Comparison of ENCODE assay signal across 8 cellular contexts in the genomic region with DNA sequence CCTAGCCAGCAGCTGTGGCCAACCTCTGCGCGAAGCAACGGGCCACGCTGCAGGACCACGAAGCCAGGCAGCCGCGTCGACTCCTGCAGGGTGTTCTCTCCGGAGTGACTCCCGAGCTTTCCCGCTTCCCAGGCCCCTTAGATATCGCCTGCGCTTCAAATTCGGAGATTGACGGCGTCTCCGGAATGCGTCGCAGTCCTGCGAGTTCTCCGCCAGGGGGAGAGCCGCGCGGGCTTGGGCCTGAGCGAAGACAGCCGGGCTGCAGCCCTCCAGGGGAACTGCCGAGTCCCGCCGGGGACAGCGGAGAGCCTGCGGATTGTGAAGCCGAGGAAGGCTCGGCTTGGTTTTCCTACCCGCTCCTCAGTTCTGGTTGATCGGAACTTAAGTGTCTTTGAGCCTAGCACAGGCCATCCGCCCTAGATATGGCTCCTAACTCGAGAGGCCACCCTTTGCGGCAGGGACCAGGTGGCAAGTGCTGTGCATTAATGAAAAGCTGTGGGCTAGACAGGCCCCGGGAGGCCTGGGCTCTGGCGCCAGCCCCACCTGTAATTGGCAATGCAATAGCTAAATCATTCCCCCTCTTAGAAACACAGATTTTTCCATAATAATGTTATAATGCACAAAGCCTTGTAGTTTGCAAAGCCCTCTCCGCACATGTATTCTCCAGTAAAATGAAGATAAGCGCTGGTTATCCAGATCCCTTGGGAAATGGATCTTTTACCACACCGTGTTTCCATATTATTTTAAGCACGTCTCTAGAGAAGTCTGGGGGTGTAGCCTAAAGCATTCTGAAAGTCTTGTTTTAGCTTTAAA. TPM values are rescaled to one million over a fixed set of nuclear protein-coding genes. Genes with fewer than 3 reads are reported as not detected.
DNase-seq lines count a peak whose midpoint lies in the region; ATAC-seq and TF ChIP-seq lines count a peak whose summit lies in the region.

No MANE protein-coding gene starts in this region.

- TF ChIP-seq CTCF in dorsolateral prefrontal cortex (IDR thresholded peaks at IDR 0.05 in 54 of 56, conservative IDR thresholded peaks at IDR 0.05 in 2 of 56; ENCODE audit: low read depth in 1 of 56, partially characterized antibody in 56 of 56) (peak; percentile 66 to 92 (median 83)), liver (IDR thresholded peaks at IDR 0.05; ENCODE audit: low read depth, low read length, missing input control) (peak; percentile 82)

- peak; percentile 95 for ATAC-seq in HG03432 (IDR thresholded peaks at IDR 0.05; ENCODE audit: unreplicated experiment)

- peaks cover 0 to 27% (median 6%) of the 10 kb centered on the region in 4 donors for H3K4me1 ChIP-seq in liver (ENCODE audit: control insufficient read depth in 4 of 4, insufficient read depth in 4 of 4, low read length in 3 of 4)

- intact Hi-C loops in dorsolateral prefrontal cortex (cut with DNase I), result loop anchor here (1.0 to 10.0 kb wide), 13 partner anchors 36 to 584 kb away; a partner anchor contains a TSS

- peak; percentile 74 to 77 for DNase-seq in AML-193 (lab: John Stamatoyannopoulos, UW)
- DNase-seq in GM19238 (ENCODE audit: insufficient read length, low spot score), result peak; percentile 60
- DNase-seq in NCI-H460 (ENCODE audit: extremely low read depth, low read depth), result peak; percentile 74
- DNase-seq in activated CD4-positive, alpha-beta T cell treated with anti-CD3 and anti-CD28 coated beads, Interleukin-2, amount 50 U/mL, for 24 hours (ENCODE audit: low read depth in 1 of 2, low spot score in 1 of 2), result peak; percentile 55 to 60
- DNase-seq in dorsolateral prefrontal cortex, result peak; percentile 69 to 88 (median 82)
- peak; percentile 61 to 73 for DNase-seq in stimulated activated CD4-positive, alpha-beta T cell treated with anti-CD3 and anti-CD28 coated beads, Interleukin-2, amount 100 ng/mL, for 48 hours

- H3K9me3 ChIP-seq in liver (ENCODE audit: control insufficient read depth in 4 of 4, low read length in 3 of 4), result no peaks in the 10 kb centered on the region

- H3K9ac ChIP-seq in liver (ENCODE audit: low read depth in 1 of 2, low read length in 2 of 2), result peak overlapping the region; percentile 80 to 82

- H3K4me3 ChIP-seq in dorsolateral prefrontal cortex (peak overlapping the region; percentile 66 to 96 (median 88)), liver (ENCODE audit: low read depth in 1 of 3, low read length in 3 of 3) (peak overlapping the region; percentile 78 to 94 (median 85))

- H3K36me3 ChIP-seq in liver (ENCODE audit: control insufficient read depth in 4 of 4, insufficient read depth in 3 of 4, low read depth in 1 of 4, low read length in 3 of 4), result no peaks in the 10 kb centered on the region

- no peaks in the 10 kb centered on the region for H3K27me3 ChIP-seq in dorsolateral prefrontal cortex
- H3K27me3 ChIP-seq in liver (ENCODE audit: control insufficient read depth in 4 of 4, insufficient read depth in 4 of 4, low read length in 3 of 4), result no peaks in the 10 kb centered on the region

- WGBS in liver, result 8% methylated on average over 44 of the region's 44 CpGs

- peak; percentile 82 to 92 for TF ChIP-seq RAD21 in liver (IDR thresholded peaks at IDR 0.05)

- H3K27ac ChIP-seq in dorsolateral prefrontal cortex (peak overlapping the region; percentile 80 to 98 (median 96)), liver (ENCODE audit: low read depth in 1 of 2, low read length in 2 of 2) (peak overlapping the region; percentile 91 to 95)

TF ChIP-seq in liver, 16 proteins besides CTCF, POLR2A, EP300 and RAD21:
- TF ChIP-seq NR2F2 (IDR thresholded peaks at IDR 0.05), result no peak
- TF ChIP-seq RXRA (IDR thresholded peaks at IDR 0.05), result peak; percentile 19 to 56
- TF ChIP-seq JUND (IDR thresholded peaks at IDR 0.05), result peak in 1 of 2 donors; percentile 15
- no peak for TF ChIP-seq TAF1 (conservative IDR thresholded peaks at IDR 0.05)
- TF ChIP-seq, protein P1, sequence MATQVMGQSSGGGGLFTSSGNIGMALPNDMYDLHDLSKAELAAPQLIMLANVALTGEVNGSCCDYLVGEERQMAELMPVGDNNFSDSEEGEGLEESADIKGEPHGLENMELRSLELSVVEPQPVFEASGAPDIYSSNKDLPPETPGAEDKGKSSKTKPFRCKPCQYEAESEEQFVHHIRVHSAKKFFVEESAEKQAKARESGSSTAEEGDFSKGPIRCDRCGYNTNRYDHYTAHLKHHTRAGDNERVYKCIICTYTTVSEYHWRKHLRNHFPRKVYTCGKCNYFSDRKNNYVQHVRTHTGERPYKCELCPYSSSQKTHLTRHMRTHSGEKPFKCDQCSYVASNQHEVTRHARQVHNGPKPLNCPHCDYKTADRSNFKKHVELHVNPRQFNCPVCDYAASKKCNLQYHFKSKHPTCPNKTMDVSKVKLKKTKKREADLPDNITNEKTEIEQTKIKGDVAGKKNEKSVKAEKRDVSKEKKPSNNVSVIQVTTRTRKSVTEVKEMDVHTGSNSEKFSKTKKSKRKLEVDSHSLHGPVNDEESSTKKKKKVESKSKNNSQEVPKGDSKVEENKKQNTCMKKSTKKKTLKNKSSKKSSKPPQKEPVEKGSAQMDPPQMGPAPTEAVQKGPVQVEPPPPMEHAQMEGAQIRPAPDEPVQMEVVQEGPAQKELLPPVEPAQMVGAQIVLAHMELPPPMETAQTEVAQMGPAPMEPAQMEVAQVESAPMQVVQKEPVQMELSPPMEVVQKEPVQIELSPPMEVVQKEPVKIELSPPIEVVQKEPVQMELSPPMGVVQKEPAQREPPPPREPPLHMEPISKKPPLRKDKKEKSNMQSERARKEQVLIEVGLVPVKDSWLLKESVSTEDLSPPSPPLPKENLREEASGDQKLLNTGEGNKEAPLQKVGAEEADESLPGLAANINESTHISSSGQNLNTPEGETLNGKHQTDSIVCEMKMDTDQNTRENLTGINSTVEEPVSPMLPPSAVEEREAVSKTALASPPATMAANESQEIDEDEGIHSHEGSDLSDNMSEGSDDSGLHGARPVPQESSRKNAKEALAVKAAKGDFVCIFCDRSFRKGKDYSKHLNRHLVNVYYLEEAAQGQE (IDR thresholded peaks at IDR 0.05), result peak; percentile 58
- TF ChIP-seq GABPA (IDR thresholded peaks at IDR 0.05 in 1 of 2, conservative IDR thresholded peaks at IDR 0.05 in 1 of 2), result no peak
- no peak for TF ChIP-seq EGR1 (IDR thresholded peaks at IDR 0.05; ENCODE audit: low read depth in 2 of 2)
- peak; percentile 17 to 36 for TF ChIP-seq HNF4A (conservative IDR thresholded peaks at IDR 0.05)
- TF ChIP-seq, protein P2, sequence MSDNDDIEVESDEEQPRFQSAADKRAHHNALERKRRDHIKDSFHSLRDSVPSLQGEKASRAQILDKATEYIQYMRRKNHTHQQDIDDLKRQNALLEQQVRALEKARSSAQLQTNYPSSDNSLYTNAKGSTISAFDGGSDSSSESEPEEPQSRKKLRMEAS (IDR thresholded peaks at IDR 0.05), result no peak
- no peak for TF ChIP-seq HNF4G (IDR thresholded peaks at IDR 0.05)
- TF ChIP-seq YY1 (IDR thresholded peaks at IDR 0.05), result peak; percentile 55
- TF ChIP-seq FOXA2 (IDR thresholded peaks at IDR 0.05), result no peak
- TF ChIP-seq, protein P3, sequence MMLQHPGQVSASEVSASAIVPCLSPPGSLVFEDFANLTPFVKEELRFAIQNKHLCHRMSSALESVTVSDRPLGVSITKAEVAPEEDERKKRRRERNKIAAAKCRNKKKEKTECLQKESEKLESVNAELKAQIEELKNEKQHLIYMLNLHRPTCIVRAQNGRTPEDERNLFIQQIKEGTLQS (IDR thresholded peaks at IDR 0.05), result no peak
- TF ChIP-seq FOXA1 (IDR thresholded peaks at IDR 0.05), result no peak
- TF ChIP-seq, protein P4, sequence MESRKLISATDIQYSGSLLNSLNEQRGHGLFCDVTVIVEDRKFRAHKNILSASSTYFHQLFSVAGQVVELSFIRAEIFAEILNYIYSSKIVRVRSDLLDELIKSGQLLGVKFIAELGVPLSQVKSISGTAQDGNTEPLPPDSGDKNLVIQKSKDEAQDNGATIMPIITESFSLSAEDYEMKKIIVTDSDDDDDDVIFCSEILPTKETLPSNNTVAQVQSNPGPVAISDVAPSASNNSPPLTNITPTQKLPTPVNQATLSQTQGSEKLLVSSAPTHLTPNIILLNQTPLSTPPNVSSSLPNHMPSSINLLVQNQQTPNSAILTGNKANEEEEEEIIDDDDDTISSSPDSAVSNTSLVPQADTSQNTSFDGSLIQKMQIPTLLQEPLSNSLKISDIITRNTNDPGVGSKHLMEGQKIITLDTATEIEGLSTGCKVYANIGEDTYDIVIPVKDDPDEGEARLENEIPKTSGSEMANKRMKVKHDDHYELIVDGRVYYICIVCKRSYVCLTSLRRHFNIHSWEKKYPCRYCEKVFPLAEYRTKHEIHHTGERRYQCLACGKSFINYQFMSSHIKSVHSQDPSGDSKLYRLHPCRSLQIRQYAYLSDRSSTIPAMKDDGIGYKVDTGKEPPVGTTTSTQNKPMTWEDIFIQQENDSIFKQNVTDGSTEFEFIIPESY (IDR thresholded peaks at IDR 0.05), result no peak
- TF ChIP-seq SP1 (IDR thresholded peaks at IDR 0.05), result peak; percentile 31

RNA-seq across cellular contexts. Expression of a gene that starts 0.9 kb away (rescaled TPM):
- total RNA-seq in NCI-H460 (2014; rRNA removed; shearing (Covaris generic)), result 0.03 and 0.05 TPM in 2 replicates
- polyA plus RNA-seq in NCI-H460 (2014; cell fraction: nucleus; rRNA removed), result 0.24 TPM in 1 of 2 replicates, not detected in the other
- 100 to 1,000 TPM in 43 of 120 experiments, 10 to 100 TPM in 77; 43.9 to 141 (median 96.4) TPM for total RNA-seq in dorsolateral prefrontal cortex
- total RNA-seq in liver, result 10 to 100 TPM in 1 of 2 donors, 1 to 10 TPM in 1; 7.1 to 19.0 TPM
- 1 to 10 TPM; 2.8 to 5.1 TPM for polyA plus RNA-seq in liver

Comparison
In these comparisons a context has a peak if more than half of its experiments do, and no peak if none do; other contexts are left out.
1. Peak in every context shown above with its lines: DNase-seq, ATAC-seq, H3K4me3 ChIP-seq and H3K27ac ChIP-seq.